In genomic region chr10:13693783-13694450, GRCh38 we compare ENCODE assay signal across 25 cellular contexts.
DNase-seq lines count a peak whose midpoint lies in the region; ATAC-seq, FAIRE-seq and TF ChIP-seq lines count a peak whose summit lies in the region.
"Had no signal": no experiment of that assay in that cellular context is flagged by ENCODE, and none has a peak within 500 bp of the region (broad histone marks: within the 10 kb centered on the region; RNA-seq: fewer than 3 reads in every experiment).

No MANE protein-coding gene starts in this region.

- BruUV-seq in PC-3 (replicated peaks; lab: Mats Ljungman, UMichigan) (no TSS peak), K562 (replicated peaks; lab: Mats Ljungman, UMichigan) (no TSS peak), A673 (replicated peaks; lab: Mats Ljungman, UMichigan) (no TSS peak)

- H3K4me1 ChIP-seq in PC-3 (ENCODE audit: insufficient read depth, low read length) (no peaks in the 10 kb centered on the region), K562 (replicated peaks in 1 of 2; ENCODE audit: control insufficient read depth in 2 of 2, insufficient read depth in 2 of 2, low read length in 2 of 2) (no peaks in the 10 kb centered on the region), neural progenitor cell (peaks cover 35% of the 10 kb centered on the region), tibial nerve (no peaks in the 10 kb centered on the region), A673 (ENCODE audit: insufficient read depth, low read length, poor library complexity, severe bottlenecking) (peaks cover 13% of the 10 kb centered on the region)
- H3K4me1 ChIP-seq: BE2C had no signal

- no peak overlapping the region for H3K9ac ChIP-seq in PC-3 (ENCODE audit: low read length)
- no peak overlapping the region for H3K9ac ChIP-seq in K562 (ENCODE audit: insufficient read depth in 1 of 2, low read depth in 2 of 2, low read length in 2 of 2)
- H3K9ac ChIP-seq in neural progenitor cell = no peak overlapping the region

- in situ Hi-C loops in K562 (cut with MboI) = no loop called here

- no peak overlapping the region for H3K4me3 Mint-ChIP-seq in neural progenitor cell
- H3K4me3 Mint-ChIP-seq: CD14-positive monocyte had no signal

- TF ChIP-seq CTCF in PC-3 (conservative IDR thresholded peaks at IDR 0.05; ENCODE audit: low read depth, low read length) (no peak), K562 (IDR thresholded peaks at IDR 0.05 in 2 of 3, conservative IDR thresholded peaks at IDR 0.05 in 1 of 3; ENCODE audit: insufficient read depth in 2 of 3, low read depth in 1 of 3, low read length in 3 of 3) (no peak), neural progenitor cell (IDR thresholded peaks at IDR 0.05) (no peak), tibial nerve (IDR thresholded peaks at IDR 0.05) (no peak), A673 (conservative IDR thresholded peaks at IDR 0.05; ENCODE audit: low read depth, low read length) (no peak)

- no peaks in the 10 kb centered on the region for H3K27me3 ChIP-seq in PC-3 (ENCODE audit: low read length)
- no peaks in the 10 kb centered on the region for H3K27me3 ChIP-seq in K562 (ENCODE audit: control insufficient read depth in 2 of 2, insufficient read depth in 2 of 2, low read length in 2 of 2)
- no peaks in the 10 kb centered on the region for H3K27me3 ChIP-seq in neural progenitor cell
- no peaks in the 10 kb centered on the region for H3K27me3 ChIP-seq in tibial nerve
- no peaks in the 10 kb centered on the region for H3K27me3 ChIP-seq in A673 (replicated peaks; ENCODE audit: insufficient read depth, low read depth, low read length, poor library complexity)
- H3K27me3 ChIP-seq: BE2C had no signal

- H4K20me1 ChIP-seq in PC-3 (ENCODE audit: low read length) = no peaks in the 10 kb centered on the region
- no peaks in the 10 kb centered on the region; the same call in 1 of the 2 replicates for H4K20me1 ChIP-seq in K562 (replicated peaks; ENCODE audit: control insufficient read depth, insufficient read depth, low read length)
- no peaks in the 10 kb centered on the region for H4K20me1 ChIP-seq in neural progenitor cell (ENCODE audit: low read depth)

- H3K9me3 ChIP-seq in PC-3 (ENCODE audit: low read length) = no peaks in the 10 kb centered on the region
- H3K9me3 ChIP-seq in K562 (replicated peaks; ENCODE audit: control insufficient read depth, insufficient read depth, low read depth, low read length) = no peaks in the 10 kb centered on the region
- H3K9me3 ChIP-seq in neural progenitor cell (ENCODE audit: low read depth) = no peaks in the 10 kb centered on the region
- no peaks in the 10 kb centered on the region for H3K9me3 ChIP-seq in tibial nerve
- H3K9me3 ChIP-seq in A673 (ENCODE audit: low read depth, low read length, poor library complexity, severe bottlenecking) = no peaks in the 10 kb centered on the region
- H3K9me3 ChIP-seq: BE2C had no signal

- no peaks in the 10 kb centered on the region for H3K9me3 Mint-ChIP-seq in neural progenitor cell
- H3K9me3 Mint-ChIP-seq: CD14-positive monocyte; CD8-positive, alpha-beta memory T cell had no signal

- no peak overlapping the region for H3K27ac Mint-ChIP-seq in neural progenitor cell
- H3K27ac Mint-ChIP-seq: CD14-positive monocyte; CD8-positive, alpha-beta memory T cell had no signal

- TF ChIP-seq RAD21 in K562 (CRISPR knock-in tag; conservative IDR thresholded peaks at IDR 0.05 in 1 of 2, IDR thresholded peaks at IDR 0.05 in 1 of 2) = no peak

- no peaks in the 10 kb centered on the region for H3F3A ChIP-seq in PC-3 (ENCODE audit: low read length, unreplicated experiment)
- H3F3A ChIP-seq in neural progenitor cell (ENCODE audit: low read depth) = peaks cover 42% of the 10 kb centered on the region

- FAIRE-seq in K562 (lab: Jason Lieb, UNC) = peak; percentile 11

- H3K4me2 ChIP-seq in PC-3 (ENCODE audit: low read length) (no peak overlapping the region), K562 (ENCODE audit: insufficient read depth, low read length) (no peak overlapping the region), neural progenitor cell (peak overlapping the region; percentile 38)

- CTCF ChIA-PET in PC-3 (lab: Charles Lee) (no interaction called here), K562 (lab: Yijun Ruan, JAX; ENCODE audit: low intra/inter-chr PET ratio) (no interaction called here), A673 (lab: Charles Lee) (no interaction called here)

- peaks cover 50% of the 10 kb centered on the region for H3K36me3 Mint-ChIP-seq in neural progenitor cell
- H3K36me3 Mint-ChIP-seq: CD14-positive monocyte; CD8-positive, alpha-beta memory T cell had no signal

- DNase-seq in PC-3 (no peak), K562 (ENCODE audit: extremely low read depth in 1 of 4, low spot score in 3 of 4) (no peak), neural progenitor cell (ENCODE audit: low spot score) (peak; percentile 59), tibial nerve (ENCODE audit: low spot score in 2 of 2) (no peak), glomerular visceral epithelial cell (ENCODE audit: extremely low spot score) (no peak), A673 (ENCODE audit: low spot score) (no peak)
- DNase-seq: BE2C; Calu3; CD8-positive, alpha-beta memory T cell; DMS79 treated with DMSO at 0.1 percent for 48 hours; GF-D8; GOT3; HCEC 1CT; IMR-90; NCI-H1092; NCI-H1417 treated with DMSO at 0.1 percent for 48 hours; NCI-H1694 treated with DMSO at 0.1 percent for 48 hours; NCI-H2081; NCI-H2227 treated with DMSO at 0.1 percent for 48 hours; NCI-H526 treated with DMSO at 0.1 percent for 48 hours; SHP77 treated with DMSO at 0.1 percent for 48 hours had no signal

- H3K36me3 ChIP-seq in PC-3 (ENCODE audit: low read depth, low read length) = no peaks in the 10 kb centered on the region
- no peaks in the 10 kb centered on the region; the same call in 2 of the 3 replicates for H3K36me3 ChIP-seq in K562 (ENCODE audit: control insufficient read depth, insufficient read depth, low read length)
- no peaks in the 10 kb centered on the region for H3K36me3 ChIP-seq in neural progenitor cell
- peaks cover 0 to 87% (median 0%) of the 10 kb centered on the region in 3 donors for H3K36me3 ChIP-seq in tibial nerve
- H3K36me3 ChIP-seq in A673 (ENCODE audit: insufficient read depth, low read length, poor library complexity, severe bottlenecking) = peaks cover 3% of the 10 kb centered on the region
- H3K36me3 ChIP-seq: BE2C had no signal

- H3K9me1 ChIP-seq in K562 (ENCODE audit: control insufficient read depth, insufficient read depth, low read length) = no peaks in the 10 kb centered on the region

- no peak overlapping the region for H3K27ac ChIP-seq in PC-3 (ENCODE audit: low read length)
- no peak overlapping the region for H3K27ac ChIP-seq in K562 (ENCODE audit: extremely low read depth, low read depth, low read length)
- H3K27ac ChIP-seq in neural progenitor cell = peak overlapping the region; percentile 87
- H3K27ac ChIP-seq in tibial nerve = no peak overlapping the region
- H3K27ac ChIP-seq in A673 (ENCODE audit: low read depth, low read length, poor library complexity, severe bottlenecking) = no peak overlapping the region
- H3K27ac ChIP-seq: RWPE1 had no signal

- TF ChIP-seq EP300 in K562 (IDR thresholded peaks at IDR 0.05; ENCODE audit: low read length) (no peak), tibial nerve (IDR thresholded peaks at IDR 0.05) (no peak)

- H3K79me2 ChIP-seq in PC-3 (ENCODE audit: low read length) (no peaks in the 10 kb centered on the region), K562 (ENCODE audit: control insufficient read depth, insufficient read depth, low read length) (no peaks in the 10 kb centered on the region), neural progenitor cell (ENCODE audit: low read depth) (no peaks in the 10 kb centered on the region)

- no peaks in the 10 kb centered on the region for H3K27me3 Mint-ChIP-seq in neural progenitor cell (ENCODE audit: insufficient read depth, low read depth)

- intact Hi-C loops in PC-3 (cut with micrococcal nuclease) (no loop called here), K562 (cut with micrococcal nuclease) (no loop called here), A673 (cut with micrococcal nuclease; ENCODE audit: unreplicated experiment) (no loop called here)

- WGBS in K562 (ENCODE audit: insufficient coverage, low coverage, missing lambda C conversion rate) = 64% methylated on average over 21 of the region's 21 CpGs
- 91 to 94% methylated on average over 21 of the region's 21 CpGs for WGBS in tibial nerve, 2 donors

- TF ChIP-seq POLR2A in K562 (conservative IDR thresholded peaks at IDR 0.05) (no peak), tibial nerve (IDR thresholded peaks at IDR 0.05) (no peak)

- H3K4me3 ChIP-seq in PC-3 (ENCODE audit: low read length) = no peak overlapping the region
- no peak overlapping the region for H3K4me3 ChIP-seq in K562
- no peak overlapping the region for H3K4me3 ChIP-seq in neural progenitor cell
- no peak overlapping the region for H3K4me3 ChIP-seq in tibial nerve
- H3K4me3 ChIP-seq in A673 (ENCODE audit: low read depth, low read length, poor library complexity, severe bottlenecking) = no peak overlapping the region

- peaks cover 11% of the 10 kb centered on the region for H3K4me1 Mint-ChIP-seq in neural progenitor cell
- H3K4me1 Mint-ChIP-seq: CD14-positive monocyte; CD8-positive, alpha-beta memory T cell had no signal

- H2AFZ ChIP-seq in PC-3 (ENCODE audit: low read length) (no peak overlapping the region), K562 (ENCODE audit: low read depth, low read length) (no peak overlapping the region), neural progenitor cell (replicated peaks) (no peak overlapping the region)

- ATAC-seq in PC-3 (peak; percentile 37), K562 (no peak), HG02885 (IDR thresholded peaks at IDR 0.05; ENCODE audit: poor library complexity, unreplicated experiment) (no peak)
- ATAC-seq: Panc1 had no signal

- no peaks in the 10 kb centered on the region for H3K9me2 ChIP-seq in PC-3 (replicated peaks; ENCODE audit: low read length)

- POLR2A ChIA-PET in PC-3 (lab: Charles Lee; ENCODE audit: unreplicated experiment) = no interaction called here
- POLR2A ChIA-PET in K562 (lab: Yijun Ruan, JAX) = interaction anchor here (0.9 to 1.1 kb wide), 4 partner anchors 12 to 30 kb away, joined by 3 to 4 read pairs (median 3); no protein-coding TSS in a partner anchor
- POLR2A ChIA-PET in A673 (lab: Charles Lee; ENCODE audit: low non-redundant PET) = no interaction called here

TF ChIP-seq in K562, 482 proteins besides CTCF, POLR2A, EP300 and RAD21:
- TF ChIP-seq MTF1 (CRISPR knock-in tag; IDR thresholded peaks at IDR 0.05; ENCODE audit: borderline replicate concordance) = no peak
- TF ChIP-seq KDM1A (IDR thresholded peaks at IDR 0.05) = 0 out of 4 replicates have a peak, but pooled peaks have one; percentile 21 to 42
